Comparison of ENCODE assay signal across 1 cellular context in genomic region chr1:21783679-21784603, GRCh38.
TF ChIP-seq lines count a peak whose summit lies in the region.

No MANE protein-coding gene starts in this region.

TF ChIP-seq in HEK293, 187 proteins besides CTCF, POLR2A, EP300 and RAD21 (continued from another document):
- TF ChIP-seq, protein P1, sequence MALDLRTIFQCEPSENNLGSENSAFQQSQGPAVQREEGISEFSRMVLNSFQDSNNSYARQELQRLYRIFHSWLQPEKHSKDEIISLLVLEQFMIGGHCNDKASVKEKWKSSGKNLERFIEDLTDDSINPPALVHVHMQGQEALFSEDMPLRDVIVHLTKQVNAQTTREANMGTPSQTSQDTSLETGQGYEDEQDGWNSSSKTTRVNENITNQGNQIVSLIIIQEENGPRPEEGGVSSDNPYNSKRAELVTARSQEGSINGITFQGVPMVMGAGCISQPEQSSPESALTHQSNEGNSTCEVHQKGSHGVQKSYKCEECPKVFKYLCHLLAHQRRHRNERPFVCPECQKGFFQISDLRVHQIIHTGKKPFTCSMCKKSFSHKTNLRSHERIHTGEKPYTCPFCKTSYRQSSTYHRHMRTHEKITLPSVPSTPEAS (tag by site-specific recombination; IDR thresholded peaks at IDR 0.05), result no peak
- TF ChIP-seq KLF10 (tag by site-specific recombination; IDR thresholded peaks at IDR 0.05), result no peak
- no peak for TF ChIP-seq ZNF23 (tag by site-specific recombination; IDR thresholded peaks at IDR 0.05; ENCODE audit: borderline replicate concordance)
- no peak for TF ChIP-seq MYNN (tag by site-specific recombination; IDR thresholded peaks at IDR 0.05; ENCODE audit: borderline replicate concordance)
- no peak for TF ChIP-seq GFI1B (tag by site-specific recombination; IDR thresholded peaks at IDR 0.05)
- TF ChIP-seq SP7 (tag by site-specific recombination; IDR thresholded peaks at IDR 0.05), result no peak
- TF ChIP-seq ZNF211 (tag by site-specific recombination; IDR thresholded peaks at IDR 0.05; ENCODE audit: low read depth), result no peak
- no peak for TF ChIP-seq ZBTB6 (tag by site-specific recombination; IDR thresholded peaks at IDR 0.05)
- 0 out of 2 replicates have a peak, but pooled peaks have one; percentile 7 for TF ChIP-seq ZBTB11 (tag by site-specific recombination; conservative IDR thresholded peaks at IDR 0.05; ENCODE audit: low read depth)
- TF ChIP-seq, protein P2, sequence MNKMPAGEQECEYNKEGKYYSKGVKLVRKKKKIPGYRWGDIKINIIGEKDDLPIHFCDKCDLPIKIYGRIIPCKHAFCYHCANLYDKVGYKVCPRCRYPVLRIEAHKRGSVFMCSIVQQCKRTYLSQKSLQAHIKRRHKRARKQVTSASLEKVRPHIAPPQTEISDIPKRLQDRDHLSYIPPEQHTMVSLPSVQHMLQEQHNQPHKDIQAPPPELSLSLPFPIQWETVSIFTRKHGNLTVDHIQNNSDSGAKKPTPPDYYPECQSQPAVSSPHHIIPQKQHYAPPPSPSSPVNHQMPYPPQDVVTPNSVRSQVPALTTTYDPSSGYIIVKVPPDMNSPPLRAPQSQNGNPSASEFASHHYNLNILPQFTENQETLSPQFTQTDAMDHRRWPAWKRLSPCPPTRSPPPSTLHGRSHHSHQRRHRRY (tag by site-specific recombination; IDR thresholded peaks at IDR 0.05), result no peak
- TF ChIP-seq ZNF274 (IDR thresholded peaks at IDR 0.05; ENCODE audit: low read length), result no peak
- TF ChIP-seq ZNF274 (tag by site-specific recombination; IDR thresholded peaks at IDR 0.05; ENCODE audit: borderline replicate concordance), result no peak
- TF ChIP-seq, protein P3, sequence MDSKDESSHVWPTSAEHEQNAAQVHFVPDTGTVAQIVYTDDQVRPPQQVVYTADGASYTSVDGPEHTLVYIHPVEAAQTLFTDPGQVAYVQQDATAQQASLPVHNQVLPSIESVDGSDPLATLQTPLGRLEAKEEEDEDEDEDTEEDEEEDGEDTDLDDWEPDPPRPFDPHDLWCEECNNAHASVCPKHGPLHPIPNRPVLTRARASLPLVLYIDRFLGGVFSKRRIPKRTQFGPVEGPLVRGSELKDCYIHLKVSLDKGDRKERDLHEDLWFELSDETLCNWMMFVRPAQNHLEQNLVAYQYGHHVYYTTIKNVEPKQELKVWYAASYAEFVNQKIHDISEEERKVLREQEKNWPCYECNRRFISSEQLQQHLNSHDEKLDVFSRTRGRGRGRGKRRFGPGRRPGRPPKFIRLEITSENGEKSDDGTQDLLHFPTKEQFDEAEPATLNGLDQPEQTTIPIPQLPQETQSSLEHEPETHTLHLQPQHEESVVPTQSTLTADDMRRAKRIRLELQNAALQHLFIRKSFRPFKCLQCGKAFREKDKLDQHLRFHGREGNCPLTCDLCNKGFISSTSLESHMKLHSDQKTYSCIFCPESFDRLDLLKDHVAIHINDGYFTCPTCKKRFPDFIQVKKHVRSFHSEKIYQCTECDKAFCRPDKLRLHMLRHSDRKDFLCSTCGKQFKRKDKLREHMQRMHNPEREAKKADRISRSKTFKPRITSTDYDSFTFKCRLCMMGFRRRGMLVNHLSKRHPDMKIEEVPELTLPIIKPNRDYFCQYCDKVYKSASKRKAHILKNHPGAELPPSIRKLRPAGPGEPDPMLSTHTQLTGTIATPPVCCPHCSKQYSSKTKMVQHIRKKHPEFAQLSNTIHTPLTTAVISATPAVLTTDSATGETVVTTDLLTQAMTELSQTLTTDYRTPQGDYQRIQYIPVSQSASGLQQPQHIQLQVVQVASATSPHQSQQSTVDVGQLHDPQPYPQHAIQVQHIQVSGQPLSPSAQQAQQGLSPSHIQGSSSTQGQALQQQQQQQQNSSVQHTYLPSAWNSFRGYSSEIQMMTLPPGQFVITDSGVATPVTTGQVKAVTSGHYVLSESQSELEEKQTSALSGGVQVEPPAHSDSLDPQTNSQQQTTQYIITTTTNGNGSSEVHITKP (tag by site-specific recombination; IDR thresholded peaks at IDR 0.05), result peak; percentile 17
- peak; percentile 80; the same call in 1 of the 2 replicates for TF ChIP-seq ZNF18 (tag by site-specific recombination; IDR thresholded peaks at IDR 0.05)
- no peak for TF ChIP-seq ZFP41 (tag by site-specific recombination; IDR thresholded peaks at IDR 0.05; ENCODE audit: borderline replicate concordance)
- TF ChIP-seq ZNF707 (tag by site-specific recombination; IDR thresholded peaks at IDR 0.05), result no peak
- TF ChIP-seq ZNF354C (tag by site-specific recombination; IDR thresholded peaks at IDR 0.05; ENCODE audit: borderline replicate concordance, low read depth), result no peak
- TF ChIP-seq PRDM1 (tag by site-specific recombination; IDR thresholded peaks at IDR 0.05), result no peak
- TF ChIP-seq ZBTB17 (tag by site-specific recombination; IDR thresholded peaks at IDR 0.05), result peak; percentile 76
- TF ChIP-seq ZNF629 (tag by site-specific recombination; IDR thresholded peaks at IDR 0.05), result no peak
- no peak for TF ChIP-seq ZNF624 (tag by site-specific recombination; IDR thresholded peaks at IDR 0.05)
- peak; percentile 83 for TF ChIP-seq KLF8 (tag by site-specific recombination; IDR thresholded peaks at IDR 0.05)
- peak; percentile 72 for TF ChIP-seq SP3 (tag by site-specific recombination; IDR thresholded peaks at IDR 0.05)
- no peak for TF ChIP-seq ZNF416 (tag by site-specific recombination; IDR thresholded peaks at IDR 0.05)
- no peak for TF ChIP-seq GLIS1 (tag by site-specific recombination; IDR thresholded peaks at IDR 0.05)
- no peak for TF ChIP-seq ZNF658 (tag by site-specific recombination; IDR thresholded peaks at IDR 0.05)
- TF ChIP-seq ZNF48 (tag by site-specific recombination; IDR thresholded peaks at IDR 0.05), result no peak
- TF ChIP-seq ZNF610 (tag by site-specific recombination; IDR thresholded peaks at IDR 0.05; ENCODE audit: borderline replicate concordance), result no peak
- TF ChIP-seq ZNF660 (tag by site-specific recombination; IDR thresholded peaks at IDR 0.05), result no peak
- TF ChIP-seq ZNF335 (tag by site-specific recombination; conservative IDR thresholded peaks at IDR 0.05), result peak; percentile 65
- 0 out of 2 replicates have a peak, but pooled peaks have one; percentile 10 for TF ChIP-seq ZEB2 (tag by site-specific recombination; IDR thresholded peaks at IDR 0.05)
- TF ChIP-seq ZXDB (tag by site-specific recombination; IDR thresholded peaks at IDR 0.05), result no peak; the same call in 1 of the 2 replicates
- peak; percentile 50; the same call in 1 of the 2 replicates for TF ChIP-seq PATZ1 (tag by site-specific recombination; IDR thresholded peaks at IDR 0.05)
- no peak for TF ChIP-seq ZNF19 (tag by site-specific recombination; IDR thresholded peaks at IDR 0.05; ENCODE audit: low read depth)
- no peak for TF ChIP-seq MZF1 (tag by site-specific recombination; IDR thresholded peaks at IDR 0.05; ENCODE audit: borderline replicate concordance)
- TF ChIP-seq ZIC2 (tag by site-specific recombination; IDR thresholded peaks at IDR 0.05), result peak; percentile 62; the same call in 1 of the 2 replicates
- no peak for TF ChIP-seq ZNF174 (tag by site-specific recombination; IDR thresholded peaks at IDR 0.05)
- peak; percentile 78; the same call in 1 of the 2 replicates for TF ChIP-seq YY2 (tag by site-specific recombination; IDR thresholded peaks at IDR 0.05)
- no peak for TF ChIP-seq ZNF596 (tag by site-specific recombination; IDR thresholded peaks at IDR 0.05)
- no peak for TF ChIP-seq ZBTB1 (tag by site-specific recombination; IDR thresholded peaks at IDR 0.05)
- no peak for TF ChIP-seq ZNF26 (tag by site-specific recombination; IDR thresholded peaks at IDR 0.05)
- TF ChIP-seq ZNF24 (tag by site-specific recombination; IDR thresholded peaks at IDR 0.05), result no peak; the same call in 1 of the 2 replicates
